ENCODE assay signal across 25 cellular contexts in genomic region chr18:72325307-72325706, GRCh38.
DNase-seq lines count a peak whose midpoint lies in the region; ATAC-seq and TF ChIP-seq lines count a peak whose summit lies in the region.
"Had no signal": no experiment of that assay in that cellular context is flagged by ENCODE, and none has a peak within 500 bp of the region (broad histone marks: within the 10 kb centered on the region; RNA-seq: fewer than 3 reads in every experiment).

No MANE protein-coding gene starts in this region.

- 70 to 78% (median 72%) methylated on average over 5 of the region's 5 CpGs for WGBS in ovary, 3 donors

- H3K36me3 ChIP-seq in MG63: no peaks in the 10 kb centered on the region
- H3K36me3 ChIP-seq in ovary: no peaks in the 10 kb centered on the region
- H3K36me3 ChIP-seq: BLaER1 had no signal

- H3K4me3 Mint-ChIP-seq in stimulated activated memory B cell treated with anti-CD40 and anti-IgM and Interleukin-4, amounts not matched to agents 10 μg/mL and 1 μg/mL and 100 μg/mL, for 72 hours: no peak overlapping the region
- H3K4me3 Mint-ChIP-seq: CD4-positive, alpha-beta T cell; HFFc6 had no signal

- H3K27ac Mint-ChIP-seq in stimulated activated memory B cell treated with anti-CD40 and anti-IgM and Interleukin-4, amounts not matched to agents 10 μg/mL and 1 μg/mL and 100 μg/mL, for 72 hours: no peak overlapping the region
- H3K27ac Mint-ChIP-seq: CD4-positive, alpha-beta T cell; HFFc6 had no signal

- DNase-seq in MG63 (no peak), NCI-H1930 (lab: John Stamatoyannopoulos, UW) (no peak), ovary (no peak), DMS 273 (lab: John Stamatoyannopoulos, UW; ENCODE audit: unreplicated experiment) (no peak)
- DNase-seq: ACHN; CD4-positive, alpha-beta T cell; DMS153; H7; HFFc6; KBM-7; NCI-H1092 treated with DMSO at 0.1 percent for 48 hours; NCI-H1436 treated with DMSO at 0.1 percent for 48 hours; NCI-H2029 treated with DMSO at 0.1 percent for 48 hours; NCI-H345; NCI-H524; NCI-H774; T-helper 9 cell had no signal

- no peaks in the 10 kb centered on the region for H3K9me3 ChIP-seq in MG63
- no peaks in the 10 kb centered on the region for H3K9me3 ChIP-seq in ovary
- H3K9me3 ChIP-seq: BLaER1 had no signal

- H3K9me3 Mint-ChIP-seq in stimulated activated memory B cell treated with anti-CD40 and anti-IgM and Interleukin-4, amounts not matched to agents 10 μg/mL and 1 μg/mL and 100 μg/mL, for 72 hours: no peaks in the 10 kb centered on the region

- no peak for TF ChIP-seq EP300 in ovary (IDR thresholded peaks at IDR 0.05)

- H3K4me3 ChIP-seq in MG63 (no peak overlapping the region), ovary (no peak overlapping the region)
- H3K4me3 ChIP-seq: BLaER1 had no signal

- ATAC-seq in GM19463 (IDR thresholded peaks at IDR 0.05; ENCODE audit: unreplicated experiment) (peak; percentile 73), HG02798 (IDR thresholded peaks at IDR 0.05; ENCODE audit: poor library complexity, unreplicated experiment) (peak; percentile 57), HG03565 (IDR thresholded peaks at IDR 0.05; ENCODE audit: unreplicated experiment) (peak; percentile 66)
- ATAC-seq in stimulated activated memory B cell treated with anti-CD40 and anti-IgM and Interleukin-4, amounts not matched to agents 10 μg/mL and 1 μg/mL and 100 μg/mL, for 72 hours: peak; percentile 16
- ATAC-seq: HepG2, Right ventricle myocardium inferior had no signal

- no peaks in the 10 kb centered on the region for H3K27me3 Mint-ChIP-seq in stimulated activated memory B cell treated with anti-CD40 and anti-IgM and Interleukin-4, amounts not matched to agents 10 μg/mL and 1 μg/mL and 100 μg/mL, for 72 hours
- H3K27me3 Mint-ChIP-seq: CD4-positive, alpha-beta T cell had no signal

- H3K27me3 ChIP-seq in MG63 (no peaks in the 10 kb centered on the region; the same call in 1 of the 2 replicates), ovary (no peaks in the 10 kb centered on the region)
- H3K27me3 ChIP-seq: BLaER1 had no signal

- no peak overlapping the region for H3K27ac ChIP-seq in ovary
- H3K27ac ChIP-seq: BLaER1, HL-60 had no signal

- no peak for TF ChIP-seq CTCF in ovary (IDR thresholded peaks at IDR 0.05)

- H3K4me1 ChIP-seq in ovary (ENCODE audit: insufficient read depth): no peaks in the 10 kb centered on the region
- H3K4me1 ChIP-seq: BLaER1 had no signal

- H3K36me3 Mint-ChIP-seq in stimulated activated memory B cell treated with anti-CD40 and anti-IgM and Interleukin-4, amounts not matched to agents 10 μg/mL and 1 μg/mL and 100 μg/mL, for 72 hours: no peaks in the 10 kb centered on the region

- TF ChIP-seq POLR2A in ovary (IDR thresholded peaks at IDR 0.05): no peak

- no peaks in the 10 kb centered on the region for H3K4me1 Mint-ChIP-seq in stimulated activated memory B cell treated with anti-CD40 and anti-IgM and Interleukin-4, amounts not matched to agents 10 μg/mL and 1 μg/mL and 100 μg/mL, for 72 hours

- intact Hi-C loops in ovary (cut with DNase I): no loop called here

Comparison
In these comparisons a context has a peak if more than half of its experiments do, and no peak if none do; other contexts are left out.
1. ATAC-seq: peak in every context shown above with its lines; median percentile 73 in GM19463; 66 in HG03565; 57 in HG02798; 16 in stimulated activated memory B cell treated with anti-CD40 and anti-IgM and Interleukin-4, amounts not matched to agents 10 μg/mL and 1 μg/mL and 100 μg/mL, for 72 hours.